1 cellular context compared by ENCODE assay signal in genomic region chr9:16871358-16872151, GRCh38.
A peak's percentile ranks its signal among the peaks of the same experiment; 100 is the strongest.
TF ChIP-seq lines count a peak whose summit lies in the region.

No MANE protein-coding gene starts in this region.

TF ChIP-seq in SK-N-SH, 30 proteins besides CTCF, POLR2A, EP300 and RAD21 (continued from another document):
- TF ChIP-seq, protein P1, sequence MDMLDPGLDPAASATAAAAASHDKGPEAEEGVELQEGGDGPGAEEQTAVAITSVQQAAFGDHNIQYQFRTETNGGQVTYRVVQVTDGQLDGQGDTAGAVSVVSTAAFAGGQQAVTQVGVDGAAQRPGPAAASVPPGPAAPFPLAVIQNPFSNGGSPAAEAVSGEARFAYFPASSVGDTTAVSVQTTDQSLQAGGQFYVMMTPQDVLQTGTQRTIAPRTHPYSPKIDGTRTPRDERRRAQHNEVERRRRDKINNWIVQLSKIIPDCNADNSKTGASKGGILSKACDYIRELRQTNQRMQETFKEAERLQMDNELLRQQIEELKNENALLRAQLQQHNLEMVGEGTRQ (IDR thresholded peaks at IDR 0.05; ENCODE audit: borderline replicate concordance, low read depth, low read length): no peak
- TF ChIP-seq TEAD4 (IDR thresholded peaks at IDR 0.05; ENCODE audit: borderline replicate concordance, insufficient read depth) (no peak), PBX3 (IDR thresholded peaks at IDR 0.05) (peak; percentile 38), MEF2A (IDR thresholded peaks at IDR 0.05; ENCODE audit: borderline replicate concordance, low read depth) (no peak; the same call in 1 of the 2 replicates), EZH2phosphoT487 (IDR thresholded peaks at IDR 0.05; ENCODE audit: borderline replicate concordance, low read depth) (no peak), POLR2AphosphoS5 (IDR thresholded peaks at IDR 0.05; ENCODE audit: low read depth, low read length) (peak; percentile 58), IRF3 (IDR thresholded peaks at IDR 0.05; ENCODE audit: low read depth, low read length) (no peak), RCOR1 (IDR thresholded peaks at IDR 0.05; ENCODE audit: low read length) (no peak), MAX (IDR thresholded peaks at IDR 0.05; ENCODE audit: low read depth) (peak; percentile 54; the same call in 1 of the 2 replicates)
- TF ChIP-seq, protein P2, sequence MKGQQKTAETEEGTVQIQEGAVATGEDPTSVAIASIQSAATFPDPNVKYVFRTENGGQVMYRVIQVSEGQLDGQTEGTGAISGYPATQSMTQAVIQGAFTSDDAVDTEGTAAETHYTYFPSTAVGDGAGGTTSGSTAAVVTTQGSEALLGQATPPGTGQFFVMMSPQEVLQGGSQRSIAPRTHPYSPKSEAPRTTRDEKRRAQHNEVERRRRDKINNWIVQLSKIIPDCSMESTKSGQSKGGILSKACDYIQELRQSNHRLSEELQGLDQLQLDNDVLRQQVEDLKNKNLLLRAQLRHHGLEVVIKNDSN (IDR thresholded peaks at IDR 0.05; ENCODE audit: borderline replicate concordance, low read depth): no peak
